ENCODE assay signal across 12 cellular contexts in genomic region chr2:100581265-100581612, GRCh38. TPM values are rescaled to one million over a fixed set of nuclear protein-coding genes. Genes with fewer than 3 reads are reported as not detected.
DNase-seq lines count a peak whose midpoint lies in the region; ATAC-seq, FAIRE-seq and TF ChIP-seq lines count a peak whose summit lies in the region.
"Had no signal": no experiment of that assay in that cellular context is flagged by ENCODE, and none has a peak within 500 bp of the region (broad histone marks: within the 10 kb centered on the region; RNA-seq: fewer than 3 reads in every experiment).

No MANE protein-coding gene starts in this region.

- intact Hi-C loops in Right ventricle myocardium inferior (cut with DNase I) = no loop called here

- no peak overlapping the region for H2BK12ac ChIP-seq in H9 (ENCODE audit: insufficient read length, low read depth, low read length)

- FAIRE-seq in GM12892 (lab: Jason Lieb, UNC) = peak; percentile 60

- no peak overlapping the region for H2BK15ac ChIP-seq in H9 (ENCODE audit: low read depth, low read length)

- H3K27me3 ChIP-seq in neural progenitor cell (no peaks in the 10 kb centered on the region), GM23248 (replicated peaks; ENCODE audit: insufficient read depth) (no peaks in the 10 kb centered on the region), H9 (ENCODE audit: insufficient read depth, low read length) (no peaks in the 10 kb centered on the region)

- no peak overlapping the region for H3K56ac ChIP-seq in H9 (ENCODE audit: insufficient read length, low read depth, low read length)

- H3K9me2 ChIP-seq in GM23248 (ENCODE audit: insufficient read depth) = no peaks in the 10 kb centered on the region

- H3K23ac ChIP-seq in H9 (ENCODE audit: insufficient read length, low read depth, low read length) = no peak overlapping the region

- no peak overlapping the region for H4K8ac ChIP-seq in H9 (replicated peaks; ENCODE audit: insufficient read length, low read depth, low read length)

- H2AK5ac ChIP-seq in H9 (ENCODE audit: insufficient read length, low read length) = no peak overlapping the region

- no peak overlapping the region for H3K4me3 Mint-ChIP-seq in neural progenitor cell
- H3K4me3 Mint-ChIP-seq in H9 = no peak overlapping the region

- H3K27me3 Mint-ChIP-seq in neural progenitor cell (ENCODE audit: insufficient read depth, low read depth) (no peaks in the 10 kb centered on the region), H9 (ENCODE audit: low read depth) (no peaks in the 10 kb centered on the region; the same call in 1 of the 2 replicates)

- WGBS in GM23248 (ENCODE audit: low coverage in 1 of 2, low lambda C conversion rate in 2 of 2, missing lambda C conversion rate in 2 of 2), 2 experiments = 73 to 85% methylated on average over 1 of the region's 1 CpG
- WGBS in H9 (ENCODE audit: extremely low coverage, insufficient read length, low lambda C conversion rate) = no CpG with 5 or more reads among the region's 1 CpG

- no peak overlapping the region for H3K14ac ChIP-seq in H9 (ENCODE audit: insufficient read depth, low read length)

- H4K91ac ChIP-seq in H9 (ENCODE audit: insufficient read length, low read depth, low read length) = no peak overlapping the region

- H3K4me2 ChIP-seq in neural progenitor cell (no peak overlapping the region), GM23248 (ENCODE audit: unreplicated experiment) (no peak overlapping the region), H9 (ENCODE audit: insufficient read depth, insufficient read length, low read length) (no peak overlapping the region)

- H3F3A ChIP-seq in neural progenitor cell (ENCODE audit: low read depth) = no peaks in the 10 kb centered on the region
- no peaks in the 10 kb centered on the region for H3F3A ChIP-seq in GM23248 (ENCODE audit: insufficient read depth)

- H2AFZ ChIP-seq in neural progenitor cell (replicated peaks) = no peak overlapping the region
- no peak overlapping the region for H2AFZ ChIP-seq in GM23248
- H2AFZ ChIP-seq in H9 (ENCODE audit: low read length) = no peak overlapping the region

- ATAC-seq in HG03039 (IDR thresholded peaks at IDR 0.05; ENCODE audit: unreplicated experiment) (peak; percentile 13), Right ventricle myocardium inferior (no peak)
- ATAC-seq in activated naive CD4-positive, alpha-beta T cell treated with anti-CD3 and anti-CD28 coated beads, Interleukin-2, amount 50 U/mL, for 72 hours = no peak

- H3K9me3 ChIP-seq in neural progenitor cell (ENCODE audit: low read depth) (no peaks in the 10 kb centered on the region), GM23248 (ENCODE audit: low read depth) (no peaks in the 10 kb centered on the region), H9 (ENCODE audit: control insufficient read depth, low read depth, low read length) (no peaks in the 10 kb centered on the region)

- DNase-seq in GM12892 (ENCODE audit: insufficient read length) (no peak), neural progenitor cell (ENCODE audit: low spot score) (no peak), Right ventricle myocardium inferior (ENCODE audit: missing footprints) (no peak), GM23248 (no peak), H9 (no peak), cortex of kidney (lab: John Stamatoyannopoulos, UW) (no peak)
- DNase-seq in activated naive CD4-positive, alpha-beta T cell treated with anti-CD3 and anti-CD28 coated beads, Interleukin-2, amount 50 U/mL, for 72 hours (ENCODE audit: low spot score in 2 of 2) = no peak
- DNase-seq: Calu3, NCI-H526, right cardiac atrium had no signal

- no peaks in the 10 kb centered on the region for H3K79me2 ChIP-seq in neural progenitor cell (ENCODE audit: low read depth)
- H3K79me2 ChIP-seq in GM23248 (ENCODE audit: insufficient read depth) = no peaks in the 10 kb centered on the region
- no peaks in the 10 kb centered on the region for H3K79me2 ChIP-seq in H9 (ENCODE audit: insufficient read depth, low read length)

- no peaks in the 10 kb centered on the region for H3K36me3 ChIP-seq in neural progenitor cell
- H3K36me3 ChIP-seq in GM23248 (ENCODE audit: low read depth) = 0 out of 2 replicates have a peak, but pooled peaks cover 10% of the 10 kb centered on the region

- H4K5ac ChIP-seq in H9 (ENCODE audit: insufficient read length, low read depth, low read length) = no peak overlapping the region

- H3K18ac ChIP-seq in H9 (ENCODE audit: insufficient read length, low read depth, low read length) = no peak overlapping the region

- H3K4ac ChIP-seq in H9 (ENCODE audit: low read depth, low read length) = no peak overlapping the region

- H3K27ac ChIP-seq in neural progenitor cell (no peak overlapping the region), GM23248 (no peak overlapping the region), H9 (ENCODE audit: insufficient read length, low read depth, low read length) (no peak overlapping the region)
- H3K27ac ChIP-seq: SK-N-MC had no signal

- H3K9ac ChIP-seq in neural progenitor cell (no peak overlapping the region), GM23248 (no peak overlapping the region), H9 (ENCODE audit: extremely low read depth, insufficient read length, low read length) (no peak overlapping the region)

- H3K4me1 ChIP-seq in neural progenitor cell (no peaks in the 10 kb centered on the region), GM23248 (ENCODE audit: insufficient read depth) (no peaks in the 10 kb centered on the region), H9 (ENCODE audit: insufficient read depth, low read length) (no peaks in the 10 kb centered on the region)

- no peak for TF ChIP-seq POLR2A in GM12892 (IDR thresholded peaks at IDR 0.05; ENCODE audit: low read depth, low read length)

- no peaks in the 10 kb centered on the region for H4K20me1 ChIP-seq in neural progenitor cell (ENCODE audit: low read depth)
- H4K20me1 ChIP-seq in GM23248 (ENCODE audit: insufficient read depth) = no peaks in the 10 kb centered on the region
- no peaks in the 10 kb centered on the region for H4K20me1 ChIP-seq in H9 (ENCODE audit: control insufficient read depth, insufficient read depth, insufficient read length)

- in situ Hi-C loops in GM23248 (cut with MboI) = no loop called here

- no peaks in the 10 kb centered on the region for H3K4me1 Mint-ChIP-seq in neural progenitor cell
- H3K4me1 Mint-ChIP-seq in H9 = no peaks in the 10 kb centered on the region

- no peak overlapping the region for H3K4me3 ChIP-seq in neural progenitor cell
- H3K4me3 ChIP-seq in GM23248 = no peak overlapping the region
- H3K4me3 ChIP-seq: SK-N-MC had no signal

- no peak overlapping the region for H2BK5ac ChIP-seq in H9 (ENCODE audit: insufficient read length, low read length)

- H2BK20ac ChIP-seq in H9 (ENCODE audit: low read depth, low read length, poor library complexity, severe bottlenecking) = no peak overlapping the region

- peaks cover 0 to 9% of the 10 kb centered on the region in 2 donors for H3K36me3 Mint-ChIP-seq in activated naive CD4-positive, alpha-beta T cell treated with anti-CD3 and anti-CD28 coated beads, Interleukin-2, amount 50 U/mL, for 72 hours
- H3K36me3 Mint-ChIP-seq in neural progenitor cell (peaks cover 1% of the 10 kb centered on the region), H9 (ENCODE audit: insufficient read depth in 1 of 3, low read depth in 3 of 3) (peaks cover 2 to 9% (median 4%) of the 10 kb centered on the region in 3 experiments; a peak in 5 of 7 replicates)

- no peaks in the 10 kb centered on the region for H3K79me1 ChIP-seq in H9 (ENCODE audit: insufficient read depth, low read depth, low read length, poor library complexity, severe bottlenecking)

- no peaks in the 10 kb centered on the region for H3K23me2 ChIP-seq in H9 (ENCODE audit: insufficient read length, low read depth, low read length, poor library complexity, severe bottlenecking)

- peak overlapping the region; percentile 93 to 98 for H3K27ac Mint-ChIP-seq in activated naive CD4-positive, alpha-beta T cell treated with anti-CD3 and anti-CD28 coated beads, Interleukin-2, amount 50 U/mL, for 72 hours
- H3K27ac Mint-ChIP-seq in neural progenitor cell (peak overlapping the region; percentile 36), H9 (no peak overlapping the region)

- TF ChIP-seq CTCF in neural progenitor cell (IDR thresholded peaks at IDR 0.05) (no peak), H9 (conservative IDR thresholded peaks at IDR 0.05) (no peak)

- peaks cover 0 to 7% of the 10 kb centered on the region in 2 donors for H3K9me3 Mint-ChIP-seq in activated naive CD4-positive, alpha-beta T cell treated with anti-CD3 and anti-CD28 coated beads, Interleukin-2, amount 50 U/mL, for 72 hours
- H3K9me3 Mint-ChIP-seq in neural progenitor cell (no peaks in the 10 kb centered on the region), H9 (no peaks in the 10 kb centered on the region; a peak in 1 of 5 replicates)

- no peak overlapping the region for H2BK120ac ChIP-seq in H9 (ENCODE audit: low read depth, low read length, poor library complexity, severe bottlenecking)

- no peak overlapping the region for H3T11ph ChIP-seq in H9 (ENCODE audit: low read length)

RNA-seq across cellular contexts. Expression of gene PDCL3, which starts 18.4 kb away (rescaled TPM):
- polyA plus RNA-seq in GM12892 (2012; ENCODE audit: missing spikeins) = 33.9 TPM
- total RNA-seq in activated naive CD4-positive, alpha-beta T cell treated with anti-CD3 and anti-CD28 coated beads, Interleukin-2, amount 50 U/mL, for 72 hours = 10 to 100 TPM; 37.0 to 39.5 TPM
- total RNA-seq in neural progenitor cell (ENCODE audit: low replicate concordance) = 15.4 and 24.9 TPM in 2 replicates
- 29.2 TPM for total RNA-seq in Right ventricle myocardium inferior
- 11.1 and 12.1 TPM in 2 replicates for total RNA-seq in GM23248 (2014; rRNA removed; shearing (Covaris generic))
- 32.8 and 33.1 TPM in 2 replicates for polyA plus RNA-seq in GM23248 (2016; fragmentation: Nextera tagmentation; extraction: Ambion mirVana)
- 39.4 and 43.3 TPM in 2 replicates for total RNA-seq in H9 (2021)

Comparison
In these comparisons a context has a peak if more than half of its experiments do, and no peak if none do; other contexts are left out.
1. H3K27ac Mint-ChIP-seq: peak in activated naive CD4-positive, alpha-beta T cell treated with anti-CD3 and anti-CD28 coated beads, Interleukin-2, amount 50 U/mL, for 72 hours (2 of 2) and neural progenitor cell (single experiment); none in H9 (0 of 3).